In the genomic region with DNA sequence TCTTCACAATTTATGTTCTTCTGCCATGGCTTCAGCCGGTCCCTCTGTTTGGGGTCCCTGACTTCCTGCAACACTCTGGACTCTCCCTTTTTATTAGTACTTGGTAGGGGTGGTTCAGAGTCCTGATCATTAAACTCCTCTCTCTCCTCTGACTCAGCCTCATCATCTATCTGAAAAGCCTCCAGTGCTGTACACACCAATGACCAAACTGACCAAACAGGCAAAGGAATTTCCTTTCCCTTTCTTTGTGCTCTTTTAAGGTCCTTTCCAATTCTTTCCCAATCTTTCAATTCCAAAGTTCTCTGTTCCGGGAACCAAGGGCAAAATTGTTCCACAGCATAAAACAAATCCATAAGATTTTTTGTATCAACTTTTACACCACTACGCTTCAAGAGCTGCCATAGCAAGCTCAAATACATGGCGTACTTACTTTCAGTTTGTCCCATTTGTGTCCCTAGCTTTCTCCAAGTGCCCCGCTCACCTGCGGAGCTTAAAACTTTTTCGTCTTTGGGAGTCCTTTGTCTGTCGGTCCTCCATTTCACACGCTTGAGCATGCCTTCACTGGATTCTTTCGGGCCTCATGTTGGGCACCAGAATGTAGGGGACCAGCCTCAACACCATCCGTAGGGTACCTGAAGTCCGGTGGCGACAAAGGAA, we compare ENCODE assay signal across 1 cellular context.
A peak's percentile ranks its signal among the peaks of the same experiment; 100 is the strongest.
TF ChIP-seq lines count a peak whose summit lies in the region.

No MANE protein-coding gene starts in this region.

TF ChIP-seq in HepG2, 621 proteins besides CTCF, POLR2A, EP300 and RAD21 (continues in another document):
- TF ChIP-seq ISL2 (CRISPR knock-in tag; IDR thresholded peaks at IDR 0.05) (no peak), HOXA3 (CRISPR knock-in tag; IDR thresholded peaks at IDR 0.05) (no peak), HNRNPK (IDR thresholded peaks at IDR 0.05; ENCODE audit: low read depth, low read length, poor library complexity, severe bottlenecking) (no peak), STAG1 (CRISPR knock-in tag; IDR thresholded peaks at IDR 0.05) (no peak), FOXA1 (IDR thresholded peaks at IDR 0.05) (no peak), FOXA1 (CRISPR knock-in tag; IDR thresholded peaks at IDR 0.05) (0 out of 2 replicates have a peak, but pooled peaks have one; percentile 41), SMYD3 (CRISPR knock-in tag; IDR thresholded peaks at IDR 0.05) (no peak), NFRKB (IDR thresholded peaks at IDR 0.05) (no peak), SMAD9 (CRISPR knock-in tag; IDR thresholded peaks at IDR 0.05) (no peak), ZKSCAN8 (CRISPR knock-in tag; IDR thresholded peaks at IDR 0.05; ENCODE audit: borderline replicate concordance) (no peak), ZBTB38 (CRISPR knock-in tag; IDR thresholded peaks at IDR 0.05) (no peak), CENPX (CRISPR knock-in tag; IDR thresholded peaks at IDR 0.05) (no peak), MLLT10 (CRISPR knock-in tag; IDR thresholded peaks at IDR 0.05) (no peak), XRCC5 (optimal IDR thresholded peaks at IDR 0.05; ENCODE audit: low read length) (no peak), CEBPG (CRISPR knock-in tag; IDR thresholded peaks at IDR 0.05) (0 out of 2 replicates have a peak, but pooled peaks have one; percentile 26), SRF (IDR thresholded peaks at IDR 0.05; ENCODE audit: low read depth, low read length) (no peak), PHF21A (CRISPR knock-in tag; IDR thresholded peaks at IDR 0.05) (no peak), ELF4 (CRISPR knock-in tag; IDR thresholded peaks at IDR 0.05; ENCODE audit: borderline replicate concordance) (no peak), ZBTB21 (CRISPR knock-in tag; IDR thresholded peaks at IDR 0.05) (no peak), IKZF1 (IDR thresholded peaks at IDR 0.05) (no peak), NFIB (CRISPR knock-in tag; IDR thresholded peaks at IDR 0.05; ENCODE audit: borderline replicate concordance) (no peak), FIP1L1 (IDR thresholded peaks at IDR 0.05; ENCODE audit: borderline replicate concordance, insufficient read depth, low read depth, low read length) (no peak), RNF2 (conservative IDR thresholded peaks at IDR 0.05; ENCODE audit: low read depth) (no peak), MED8 (CRISPR knock-in tag; IDR thresholded peaks at IDR 0.05; ENCODE audit: insufficient replicate concordance) (no peak), ZNF451 (CRISPR knock-in tag; IDR thresholded peaks at IDR 0.05) (no peak), EHMT2 (IDR thresholded peaks at IDR 0.05; ENCODE audit: borderline replicate concordance, low read depth, low read length) (no peak), GPN1 (CRISPR knock-in tag; IDR thresholded peaks at IDR 0.05; ENCODE audit: borderline replicate concordance) (no peak), MYC (CRISPR knock-in tag; IDR thresholded peaks at IDR 0.05; ENCODE audit: borderline replicate concordance) (no peak), SALL2 (CRISPR knock-in tag; IDR thresholded peaks at IDR 0.05) (no peak), ZNF251 (CRISPR knock-in tag; IDR thresholded peaks at IDR 0.05) (no peak), KDM1A (CRISPR knock-in tag; IDR thresholded peaks at IDR 0.05) (no peak), FOXP1 (IDR thresholded peaks at IDR 0.05) (no peak), FOXP1 (CRISPR knock-in tag; IDR thresholded peaks at IDR 0.05) (peak; percentile 40; the same call in 1 of the 2 replicates), RFX1 (IDR thresholded peaks at IDR 0.05) (no peak), ZNF138 (CRISPR knock-in tag; IDR thresholded peaks at IDR 0.05; ENCODE audit: low read depth) (no peak), YEATS4 (CRISPR knock-in tag; IDR thresholded peaks at IDR 0.05; ENCODE audit: borderline replicate concordance) (no peak), FOSL2 (CRISPR knock-in tag; IDR thresholded peaks at IDR 0.05) (peak; percentile 73), SMAD1 (CRISPR knock-in tag; IDR thresholded peaks at IDR 0.05; ENCODE audit: borderline replicate concordance, low read depth) (no peak), CCAR2 (optimal IDR thresholded peaks at IDR 0.05; ENCODE audit: low read depth, low read length) (no peak)
- TF ChIP-seq, protein P1, sequence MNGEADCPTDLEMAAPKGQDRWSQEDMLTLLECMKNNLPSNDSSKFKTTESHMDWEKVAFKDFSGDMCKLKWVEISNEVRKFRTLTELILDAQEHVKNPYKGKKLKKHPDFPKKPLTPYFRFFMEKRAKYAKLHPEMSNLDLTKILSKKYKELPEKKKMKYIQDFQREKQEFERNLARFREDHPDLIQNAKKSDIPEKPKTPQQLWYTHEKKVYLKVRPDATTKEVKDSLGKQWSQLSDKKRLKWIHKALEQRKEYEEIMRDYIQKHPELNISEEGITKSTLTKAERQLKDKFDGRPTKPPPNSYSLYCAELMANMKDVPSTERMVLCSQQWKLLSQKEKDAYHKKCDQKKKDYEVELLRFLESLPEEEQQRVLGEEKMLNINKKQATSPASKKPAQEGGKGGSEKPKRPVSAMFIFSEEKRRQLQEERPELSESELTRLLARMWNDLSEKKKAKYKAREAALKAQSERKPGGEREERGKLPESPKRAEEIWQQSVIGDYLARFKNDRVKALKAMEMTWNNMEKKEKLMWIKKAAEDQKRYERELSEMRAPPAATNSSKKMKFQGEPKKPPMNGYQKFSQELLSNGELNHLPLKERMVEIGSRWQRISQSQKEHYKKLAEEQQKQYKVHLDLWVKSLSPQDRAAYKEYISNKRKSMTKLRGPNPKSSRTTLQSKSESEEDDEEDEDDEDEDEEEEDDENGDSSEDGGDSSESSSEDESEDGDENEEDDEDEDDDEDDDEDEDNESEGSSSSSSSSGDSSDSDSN (CRISPR knock-in tag; IDR thresholded peaks at IDR 0.05): no peak
- TF ChIP-seq, protein P2, sequence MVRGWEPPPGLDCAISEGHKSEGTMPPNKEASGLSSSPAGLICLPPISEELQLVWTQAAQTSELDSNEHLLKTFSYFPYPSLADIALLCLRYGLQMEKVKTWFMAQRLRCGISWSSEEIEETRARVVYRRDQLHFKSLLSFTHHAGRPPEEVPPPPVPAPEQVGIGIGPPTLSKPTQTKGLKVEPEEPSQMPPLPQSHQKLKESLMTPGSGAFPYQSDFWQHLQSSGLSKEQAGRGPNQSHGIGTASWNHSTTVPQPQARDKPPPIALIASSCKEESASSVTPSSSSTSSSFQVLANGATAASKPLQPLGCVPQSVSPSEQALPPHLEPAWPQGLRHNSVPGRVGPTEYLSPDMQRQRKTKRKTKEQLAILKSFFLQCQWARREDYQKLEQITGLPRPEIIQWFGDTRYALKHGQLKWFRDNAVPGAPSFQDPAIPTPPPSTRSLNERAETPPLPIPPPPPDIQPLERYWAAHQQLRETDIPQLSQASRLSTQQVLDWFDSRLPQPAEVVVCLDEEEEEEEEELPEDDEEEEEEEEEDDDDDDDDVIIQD (CRISPR knock-in tag; IDR thresholded peaks at IDR 0.05; ENCODE audit: low read depth): no peak
- TF ChIP-seq, protein P3, sequence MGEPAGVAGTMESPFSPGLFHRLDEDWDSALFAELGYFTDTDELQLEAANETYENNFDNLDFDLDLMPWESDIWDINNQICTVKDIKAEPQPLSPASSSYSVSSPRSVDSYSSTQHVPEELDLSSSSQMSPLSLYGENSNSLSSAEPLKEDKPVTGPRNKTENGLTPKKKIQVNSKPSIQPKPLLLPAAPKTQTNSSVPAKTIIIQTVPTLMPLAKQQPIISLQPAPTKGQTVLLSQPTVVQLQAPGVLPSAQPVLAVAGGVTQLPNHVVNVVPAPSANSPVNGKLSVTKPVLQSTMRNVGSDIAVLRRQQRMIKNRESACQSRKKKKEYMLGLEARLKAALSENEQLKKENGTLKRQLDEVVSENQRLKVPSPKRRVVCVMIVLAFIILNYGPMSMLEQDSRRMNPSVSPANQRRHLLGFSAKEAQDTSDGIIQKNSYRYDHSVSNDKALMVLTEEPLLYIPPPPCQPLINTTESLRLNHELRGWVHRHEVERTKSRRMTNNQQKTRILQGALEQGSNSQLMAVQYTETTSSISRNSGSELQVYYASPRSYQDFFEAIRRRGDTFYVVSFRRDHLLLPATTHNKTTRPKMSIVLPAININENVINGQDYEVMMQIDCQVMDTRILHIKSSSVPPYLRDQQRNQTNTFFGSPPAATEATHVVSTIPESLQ (CRISPR knock-in tag; conservative IDR thresholded peaks at IDR 0.05): no peak
- TF ChIP-seq, protein P4, sequence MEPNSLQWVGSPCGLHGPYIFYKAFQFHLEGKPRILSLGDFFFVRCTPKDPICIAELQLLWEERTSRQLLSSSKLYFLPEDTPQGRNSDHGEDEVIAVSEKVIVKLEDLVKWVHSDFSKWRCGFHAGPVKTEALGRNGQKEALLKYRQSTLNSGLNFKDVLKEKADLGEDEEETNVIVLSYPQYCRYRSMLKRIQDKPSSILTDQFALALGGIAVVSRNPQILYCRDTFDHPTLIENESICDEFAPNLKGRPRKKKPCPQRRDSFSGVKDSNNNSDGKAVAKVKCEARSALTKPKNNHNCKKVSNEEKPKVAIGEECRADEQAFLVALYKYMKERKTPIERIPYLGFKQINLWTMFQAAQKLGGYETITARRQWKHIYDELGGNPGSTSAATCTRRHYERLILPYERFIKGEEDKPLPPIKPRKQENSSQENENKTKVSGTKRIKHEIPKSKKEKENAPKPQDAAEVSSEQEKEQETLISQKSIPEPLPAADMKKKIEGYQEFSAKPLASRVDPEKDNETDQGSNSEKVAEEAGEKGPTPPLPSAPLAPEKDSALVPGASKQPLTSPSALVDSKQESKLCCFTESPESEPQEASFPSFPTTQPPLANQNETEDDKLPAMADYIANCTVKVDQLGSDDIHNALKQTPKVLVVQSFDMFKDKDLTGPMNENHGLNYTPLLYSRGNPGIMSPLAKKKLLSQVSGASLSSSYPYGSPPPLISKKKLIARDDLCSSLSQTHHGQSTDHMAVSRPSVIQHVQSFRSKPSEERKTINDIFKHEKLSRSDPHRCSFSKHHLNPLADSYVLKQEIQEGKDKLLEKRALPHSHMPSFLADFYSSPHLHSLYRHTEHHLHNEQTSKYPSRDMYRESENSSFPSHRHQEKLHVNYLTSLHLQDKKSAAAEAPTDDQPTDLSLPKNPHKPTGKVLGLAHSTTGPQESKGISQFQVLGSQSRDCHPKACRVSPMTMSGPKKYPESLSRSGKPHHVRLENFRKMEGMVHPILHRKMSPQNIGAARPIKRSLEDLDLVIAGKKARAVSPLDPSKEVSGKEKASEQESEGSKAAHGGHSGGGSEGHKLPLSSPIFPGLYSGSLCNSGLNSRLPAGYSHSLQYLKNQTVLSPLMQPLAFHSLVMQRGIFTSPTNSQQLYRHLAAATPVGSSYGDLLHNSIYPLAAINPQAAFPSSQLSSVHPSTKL (CRISPR knock-in tag; IDR thresholded peaks at IDR 0.05): 0 out of 2 replicates have a peak, but pooled peaks have one; percentile 10
- TF ChIP-seq, protein P5, sequence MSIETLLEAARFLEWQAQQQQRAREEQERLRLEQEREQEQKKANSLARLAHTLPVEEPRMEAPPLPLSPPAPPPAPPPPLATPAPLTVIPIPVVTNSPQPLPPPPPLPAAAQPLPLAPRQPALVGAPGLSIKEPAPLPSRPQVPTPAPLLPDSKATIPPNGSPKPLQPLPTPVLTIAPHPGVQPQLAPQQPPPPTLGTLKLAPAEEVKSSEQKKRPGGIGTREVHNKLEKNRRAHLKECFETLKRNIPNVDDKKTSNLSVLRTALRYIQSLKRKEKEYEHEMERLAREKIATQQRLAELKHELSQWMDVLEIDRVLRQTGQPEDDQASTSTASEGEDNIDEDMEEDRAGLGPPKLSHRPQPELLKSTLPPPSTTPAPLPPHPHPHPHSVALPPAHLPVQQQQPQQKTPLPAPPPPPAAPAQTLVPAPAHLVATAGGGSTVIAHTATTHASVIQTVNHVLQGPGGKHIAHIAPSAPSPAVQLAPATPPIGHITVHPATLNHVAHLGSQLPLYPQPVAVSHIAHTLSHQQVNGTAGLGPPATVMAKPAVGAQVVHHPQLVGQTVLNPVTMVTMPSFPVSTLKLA (IDR thresholded peaks at IDR 0.05): no peak
- TF ChIP-seq, protein P6, sequence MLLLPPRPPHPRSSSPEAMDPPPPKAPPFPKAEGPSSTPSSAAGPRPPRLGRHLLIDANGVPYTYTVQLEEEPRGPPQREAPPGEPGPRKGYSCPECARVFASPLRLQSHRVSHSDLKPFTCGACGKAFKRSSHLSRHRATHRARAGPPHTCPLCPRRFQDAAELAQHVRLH (CRISPR knock-in tag; IDR thresholded peaks at IDR 0.05; ENCODE audit: borderline replicate concordance, low read depth): no peak
- TF ChIP-seq, protein P7, sequence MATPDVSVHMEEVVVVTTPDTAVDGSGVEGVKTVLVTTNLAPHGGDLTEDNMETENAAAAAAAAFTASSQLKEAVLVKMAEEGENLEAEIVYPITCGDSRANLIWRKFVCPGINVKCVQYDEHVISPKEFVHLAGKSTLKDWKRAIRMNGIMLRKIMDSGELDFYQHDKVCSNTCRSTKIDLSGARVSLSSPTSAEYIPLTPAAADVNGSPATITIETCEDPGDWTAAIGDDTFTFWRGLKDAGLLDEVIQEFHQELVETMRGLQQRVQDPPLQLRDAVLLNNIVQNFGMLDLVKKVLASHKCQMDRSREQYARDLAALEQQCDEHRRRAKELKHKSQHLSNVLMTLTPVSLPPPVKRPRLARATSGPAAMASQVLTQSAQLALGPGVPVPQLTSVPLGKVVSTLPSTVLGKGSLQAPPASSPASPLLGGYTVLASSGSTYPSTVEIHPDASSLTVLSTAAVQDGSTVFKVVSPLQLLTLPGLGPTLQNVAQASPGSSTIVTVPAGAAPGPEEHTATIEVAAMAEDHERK (CRISPR knock-in tag; IDR thresholded peaks at IDR 0.05; ENCODE audit: low read depth): no peak
- TF ChIP-seq, protein P8, sequence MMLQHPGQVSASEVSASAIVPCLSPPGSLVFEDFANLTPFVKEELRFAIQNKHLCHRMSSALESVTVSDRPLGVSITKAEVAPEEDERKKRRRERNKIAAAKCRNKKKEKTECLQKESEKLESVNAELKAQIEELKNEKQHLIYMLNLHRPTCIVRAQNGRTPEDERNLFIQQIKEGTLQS (CRISPR knock-in tag; IDR thresholded peaks at IDR 0.05): no peak
- TF ChIP-seq, protein P9, sequence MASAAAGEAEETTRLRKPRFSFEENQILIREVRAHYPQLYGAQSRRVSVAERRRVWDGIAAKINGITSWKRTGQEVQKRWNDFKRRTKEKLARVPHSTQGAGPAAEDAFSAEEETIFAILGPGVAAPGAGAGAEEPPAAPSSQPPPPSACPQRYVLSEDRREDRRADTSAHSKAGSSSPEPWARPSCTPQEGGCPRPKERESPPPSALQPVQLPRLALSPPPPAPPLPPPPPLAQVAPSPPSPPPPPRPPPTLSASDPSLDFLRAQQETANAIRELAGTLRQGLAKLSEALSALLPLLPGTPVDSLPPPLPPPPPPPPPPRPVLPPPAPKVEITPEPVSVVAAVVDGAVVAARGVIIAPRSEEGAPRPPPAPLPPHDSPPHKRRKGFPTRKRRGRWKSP (CRISPR knock-in tag; IDR thresholded peaks at IDR 0.05): no peak
